7 cellular contexts compared by ENCODE assay signal in genomic region chr6:36874016-36874442, GRCh38. TPM values are rescaled to one million over a fixed set of nuclear protein-coding genes. Genes with fewer than 3 reads are reported as not detected.
DNase-seq lines count a peak whose midpoint lies in the region; ATAC-seq and TF ChIP-seq lines count a peak whose summit lies in the region.

No MANE protein-coding gene starts in this region.

- H3K9me2 ChIP-seq in PC-9 (ENCODE audit: insufficient read depth) = no peaks in the 10 kb centered on the region

- peaks cover 5% of the 10 kb centered on the region; the same call in 1 of the 2 replicates for H3F3A ChIP-seq in PC-9 (ENCODE audit: insufficient read depth, low read depth)

- CTCF ChIA-PET in PC-9 (lab: Charles Lee) = interaction anchor here (1.1 to 2.8 kb wide), 3 partner anchors 11 to 336 kb away, joined by 3 to 9 read pairs (median 4); no protein-coding TSS in a partner anchor

- POLR2A ChIA-PET in PC-9 (lab: Charles Lee; ENCODE audit: unreplicated experiment) = interaction anchor here (0.6 to 1.1 kb wide), 5 partner anchors 15 to 1641 kb away, joined by 3 to 7 read pairs (median 5); no protein-coding TSS in a partner anchor

- H3K4me1 ChIP-seq in PC-9 (replicated peaks; ENCODE audit: insufficient read depth) (peaks cover 19% of the 10 kb centered on the region), esophagus (ENCODE audit: control insufficient read depth in 2 of 2, insufficient read depth in 2 of 2, low read length in 1 of 2) (no peaks in the 10 kb centered on the region), neuron (ENCODE audit: insufficient read depth, low read length) (peaks cover 19% of the 10 kb centered on the region)

- TSS peak; percentile 59 for BruUV-seq in PC-9 (replicated peaks; lab: Mats Ljungman, UMichigan)

- H2AFZ ChIP-seq in PC-9 = peak overlapping the region; percentile 88
- peak overlapping the region; percentile 55 for H2AFZ ChIP-seq in neuron (ENCODE audit: low read depth, low read length)

- H3K27ac ChIP-seq in PC-9 (peak overlapping the region; percentile 81), esophagus (ENCODE audit: low read depth in 2 of 2, low read length in 1 of 2) (peak overlapping the region; percentile 84 to 96)

- H3K9me3 ChIP-seq in PC-9 (ENCODE audit: insufficient read depth, low read depth) = no peaks in the 10 kb centered on the region
- H3K9me3 ChIP-seq in esophagus (ENCODE audit: control insufficient read depth in 2 of 2, insufficient read depth in 1 of 2, low read depth in 1 of 2, low read length in 1 of 2) = no peaks in the 10 kb centered on the region
- H3K9me3 ChIP-seq in neuron (ENCODE audit: low read length) = no peaks in the 10 kb centered on the region

- 2 to 4% methylated on average over 9 of the region's 9 CpGs for WGBS in esophagus, 2 donors

- peaks cover 22% of the 10 kb centered on the region for H3K79me2 ChIP-seq in PC-9 (ENCODE audit: low read depth)

- ATAC-seq in GM18867 (IDR thresholded peaks at IDR 0.05; ENCODE audit: unreplicated experiment) = peak; percentile 2

- DNase-seq in PC-9 (no peak), epidermal melanocyte (ENCODE audit: insufficient read length, low spot score) (no peak), NCI-H526 treated with DMSO at 0.1 percent for 48 hours (lab: John Stamatoyannopoulos, UW) (no peak), iPS-NIHi7 (ENCODE audit: extremely low spot score) (no peak)

- intact Hi-C loops in PC-9 (cut with micrococcal nuclease; ENCODE audit: unreplicated experiment) = loop anchor here (1.0 to 5.0 kb wide), 2 partner anchors 11 to 143 kb away; partner anchors contain the start of gene C6orf89

- TF ChIP-seq CTCF in PC-9 (conservative IDR thresholded peaks at IDR 0.05) = no peak

- no peaks in the 10 kb centered on the region for H4K20me1 ChIP-seq in PC-9 (ENCODE audit: insufficient read depth)

- peak overlapping the region; percentile 93 for H3K4me2 ChIP-seq in PC-9

- H3K4me3 ChIP-seq in PC-9 (peak overlapping the region; percentile 78), esophagus (ENCODE audit: low read depth in 1 of 2, low read length in 2 of 2) (peak overlapping the region; percentile 79 to 94), neuron (ENCODE audit: low read length) (peak overlapping the region; percentile 87)

- 0 out of 2 replicates have a peak, but pooled peaks cover 11% of the 10 kb centered on the region for H3K36me3 ChIP-seq in PC-9 (ENCODE audit: low read depth)
- H3K36me3 ChIP-seq in esophagus (ENCODE audit: control insufficient read depth in 2 of 2, insufficient read depth in 2 of 2, low read length in 1 of 2) = peaks cover 2 to 3% of the 10 kb centered on the region in 2 donors
- peaks cover 29% of the 10 kb centered on the region for H3K36me3 ChIP-seq in neuron (ENCODE audit: insufficient read depth, low read length)

- H3K27me3 ChIP-seq in PC-9 (ENCODE audit: insufficient read depth, low read depth) (no peaks in the 10 kb centered on the region), esophagus (ENCODE audit: control insufficient read depth in 1 of 2, insufficient read depth in 2 of 2, low read length in 2 of 2) (peaks cover 0 to 2% of the 10 kb centered on the region in 2 donors), neuron (ENCODE audit: insufficient read depth, low read length) (no peaks in the 10 kb centered on the region)

RNA-seq across cellular contexts. Expression of gene PPIL1, which starts 0.6 kb away (rescaled TPM):
- total RNA-seq in PC-9 (2021) = 19.0 and 28.4 TPM in 2 replicates
- 10 to 100 TPM; 12.0 to 20.6 TPM for polyA plus RNA-seq in esophagus

RNA-seq across cellular contexts. Expression of gene C6orf89, which starts 11.7 kb away (rescaled TPM):
- total RNA-seq in PC-9 (2021) = 28.7 and 40.1 TPM in 2 replicates
- polyA plus RNA-seq in esophagus = 10 to 100 TPM; 12.9 to 15.9 TPM

RNA-seq across cellular contexts. Expression of gene CPNE5, which starts 34.8 kb away (rescaled TPM):
- total RNA-seq in PC-9 (2021) = 0.37 and 0.40 TPM in 2 replicates
- polyA plus RNA-seq in esophagus = under 1 TPM; 0.73 to 0.81 TPM
